Comparison of ENCODE assay signal across 23 cellular contexts in genomic region chr12:68418137-68418460, GRCh38.
DNase-seq lines count a peak whose midpoint lies in the region; ATAC-seq, FAIRE-seq and TF ChIP-seq lines count a peak whose summit lies in the region.
"Had no signal": no experiment of that assay in that cellular context is flagged by ENCODE, and none has a peak within 500 bp of the region (broad histone marks: within the 10 kb centered on the region; RNA-seq: fewer than 3 reads in every experiment).

No MANE protein-coding gene starts in this region.

- peaks cover 3% of the 10 kb centered on the region for H3K36me3 Mint-ChIP-seq in natural killer cell
- H3K36me3 Mint-ChIP-seq: CD4-positive, CD25-positive, alpha-beta regulatory T cell had no signal

- H3K9ac ChIP-seq in GM12878 (ENCODE audit: control insufficient read depth, insufficient read depth, low read length), result no peak overlapping the region
- H3K9ac ChIP-seq: BLaER1 treated with 17β-estradiol and CSF1 and Interleukin-3, amounts not matched to agents 10 nM and 100 nM had no signal

- no peaks in the 10 kb centered on the region for H3K4me1 ChIP-seq in GM12878 (ENCODE audit: control insufficient read depth, insufficient read depth, low read length)

- no peaks in the 10 kb centered on the region for H4K20me1 ChIP-seq in GM12878 (ENCODE audit: control insufficient read depth, insufficient read depth)
- H4K20me1 ChIP-seq: BLaER1 treated with 17β-estradiol and CSF1 and Interleukin-3, amounts not matched to agents 10 nM and 100 nM had no signal

- H3K27ac Mint-ChIP-seq in stimulated activated naive CD8-positive, alpha-beta T cell treated with anti-CD3 and anti-CD28 coated beads, Interleukin-15, amount 100 ng/mL, for 72 hours, result no peak overlapping the region
- H3K27ac Mint-ChIP-seq in natural killer cell, result peak overlapping the region; percentile 88 to 91
- H3K27ac Mint-ChIP-seq: GM23338 had no signal

- H3K79me2 ChIP-seq in GM12878 (ENCODE audit: control insufficient read depth, insufficient read depth, low read length), result no peaks in the 10 kb centered on the region

- RAD21 ChIA-PET in GM12878 (lab: Charles Lee; ENCODE audit: unreplicated experiment), result interaction anchor here (0.6 to 5.2 kb wide), 6 partner anchors 22 to 193 kb away, joined by 3 to 41 read pairs (median 3); partner anchors contain the start of gene RAP1B

- no peak overlapping the region for H2AFZ ChIP-seq in GM12878 (ENCODE audit: control insufficient read depth, low read depth, low read length)
- H2AFZ ChIP-seq: GM23338 had no signal

- no TSS peak for BruUV-seq in GM12878 (replicated peaks; lab: Mats Ljungman, UMichigan)

- ATAC-seq in stimulated activated naive CD8-positive, alpha-beta T cell treated with anti-CD3 and anti-CD28 coated beads, Interleukin-15, amount 100 ng/mL, for 72 hours, result peak; percentile 60
- ATAC-seq in stimulated activated naive CD8-positive, alpha-beta T cell treated with anti-CD3 and anti-CD28 coated beads, Interleukin-15, Interleukin-2, amounts not matched to agents 100 U/mL and 50 U/mL, for 24 hours, result no peak
- peak; percentile 12; the same call in 1 of the 3 replicates for ATAC-seq in GM12878
- peak; percentile 27 to 54 (median 48) for ATAC-seq in natural killer cell
- no peak for ATAC-seq in GM21367 (IDR thresholded peaks at IDR 0.05; ENCODE audit: unreplicated experiment)
- no peak for ATAC-seq in GM21360 (IDR thresholded peaks at IDR 0.05; ENCODE audit: unreplicated experiment)
- ATAC-seq: GM23338 had no signal

- no peak for TF ChIP-seq EP300 in GM12878 (IDR thresholded peaks at IDR 0.05; ENCODE audit: borderline replicate concordance in 1 of 2, control insufficient read depth in 1 of 2, low read depth in 2 of 2, low read length in 2 of 2)

- no peaks in the 10 kb centered on the region for H3K27me3 Mint-ChIP-seq in stimulated activated naive CD8-positive, alpha-beta T cell treated with anti-CD3 and anti-CD28 coated beads, Interleukin-15, amount 100 ng/mL, for 72 hours
- no peaks in the 10 kb centered on the region for H3K27me3 Mint-ChIP-seq in natural killer cell (ENCODE audit: low read depth in 2 of 2)
- H3K27me3 Mint-ChIP-seq: B cell; CD8-positive, alpha-beta memory T cell; IgD-negative memory B cell had no signal

- intact Hi-C loops in GM12878 (cut with micrococcal nuclease; ENCODE audit: unreplicated experiment), result no loop called here
- intact Hi-C loops in natural killer cell (cut with micrococcal nuclease), result loop anchor here (5.0 kb wide), 1 partner anchor 34 kb away; no protein-coding TSS in a partner anchor

- POLR2A ChIA-PET in GM12878 (lab: Charles Lee), result interaction anchor here (1.0 to 1.3 kb wide), 2 partner anchors 12 to 17 kb away, joined by 3 read pairs; no protein-coding TSS in a partner anchor

- no peaks in the 10 kb centered on the region for H3K9me3 Mint-ChIP-seq in stimulated activated naive CD8-positive, alpha-beta T cell treated with anti-CD3 and anti-CD28 coated beads, Interleukin-15, amount 100 ng/mL, for 72 hours
- peaks cover 0 to 2% of the 10 kb centered on the region in 2 donors for H3K9me3 Mint-ChIP-seq in natural killer cell
- H3K9me3 Mint-ChIP-seq: CD4-positive, CD25-positive, alpha-beta regulatory T cell; IgD-negative memory B cell had no signal

- H3K4me1 Mint-ChIP-seq in stimulated activated naive CD8-positive, alpha-beta T cell treated with anti-CD3 and anti-CD28 coated beads, Interleukin-15, amount 100 ng/mL, for 72 hours, result peaks cover 40% of the 10 kb centered on the region
- H3K4me1 Mint-ChIP-seq in natural killer cell, result peaks cover 58 to 71% of the 10 kb centered on the region in 2 donors

- CTCF ChIA-PET in GM12878 (lab: Yijun Ruan, JAX), result interaction anchor here (0.7 to 2.2 kb wide), 2 partner anchors 8 to 121 kb away, joined by 3 to 5 read pairs; no protein-coding TSS in a partner anchor

- no peak for TF ChIP-seq POLR2A in GM12878 (IDR thresholded peaks at IDR 0.05; ENCODE audit: low read depth, low read length)

- no peak overlapping the region for H3K4me2 ChIP-seq in GM12878 (ENCODE audit: control insufficient read depth, insufficient read depth)
- H3K4me2 ChIP-seq: GM23338 had no signal

- H3K4me3 Mint-ChIP-seq in stimulated activated naive CD8-positive, alpha-beta T cell treated with anti-CD3 and anti-CD28 coated beads, Interleukin-15, amount 100 ng/mL, for 72 hours, result no peak overlapping the region
- H3K4me3 Mint-ChIP-seq in natural killer cell, result peak overlapping the region; percentile 71
- H3K4me3 Mint-ChIP-seq: B cell; CD4-positive, CD25-positive, alpha-beta regulatory T cell; GM23338; IgD-negative memory B cell had no signal

- H3K27ac ChIP-seq in GM12878 (ENCODE audit: control insufficient read depth, insufficient read depth), result no peak overlapping the region
- H3K27ac ChIP-seq: BLaER1 treated with 17β-estradiol and CSF1 and Interleukin-3, amounts not matched to agents 10 nM and 100 nM had no signal

- in situ Hi-C loops in GM12878 (cut with MboI), result no loop called here

- no peaks in the 10 kb centered on the region for H3K9me3 ChIP-seq in GM12878 (replicated peaks; ENCODE audit: control insufficient read depth, insufficient read depth, low read length)

- no peak overlapping the region for H3K4me3 ChIP-seq in GM12878
- H3K4me3 ChIP-seq: BLaER1 treated with 17β-estradiol and CSF1 and Interleukin-3, amounts not matched to agents 10 nM and 100 nM; GM23338 had no signal

- no peak for DNase-seq in stimulated activated naive CD8-positive, alpha-beta T cell treated with anti-CD3 and anti-CD28 coated beads, Interleukin-15, amount 100 ng/mL, for 72 hours
- DNase-seq in stimulated activated naive CD8-positive, alpha-beta T cell treated with anti-CD3 and anti-CD28 coated beads, Interleukin-15, Interleukin-2, amounts not matched to agents 100 U/mL and 50 U/mL, for 24 hours, result no peak
- no peak for DNase-seq in GM12878 (ENCODE audit: low read depth, low spot score)
- DNase-seq in natural killer cell, result no peak
- no peak for DNase-seq in stimulated activated CD4-positive, alpha-beta T cell treated with anti-CD3 and anti-CD28 coated beads, Interleukin-4, amount 100 ng/mL, for 4 hours
- no peak for DNase-seq in inferior parietal cortex (ENCODE audit: extremely low spot score)
- DNase-seq: 8988T; CD4-positive, CD25-positive, alpha-beta regulatory T cell; CD8-positive, alpha-beta memory T cell; COR-L47; DMS 273 treated with DMSO at 0.1 percent for 48 hours; DMS53; DND-41 had no signal

- SMC1A ChIA-PET in GM12878 (lab: Charles Lee; ENCODE audit: uncharacterized antibody, unreplicated experiment), result interaction anchor here (1.1 to 7.0 kb wide), 3 partner anchors 20 to 202 kb away, joined by 3 to 81 read pairs (median 4); no protein-coding TSS in a partner anchor

- FAIRE-seq in GM12878 (lab: Jason Lieb, UNC), result no peak
- FAIRE-seq: GM12891, GM19239, H54, HTR-8/SVneo had no signal

- no peaks in the 10 kb centered on the region for H3K36me3 ChIP-seq in GM12878 (ENCODE audit: control insufficient read depth in 2 of 2, insufficient read depth in 2 of 2, low read length in 1 of 2)
- H3K36me3 ChIP-seq: BLaER1 treated with 17β-estradiol and CSF1 and Interleukin-3, amounts not matched to agents 10 nM and 100 nM had no signal

- TF ChIP-seq RAD21 in GM12878 (IDR thresholded peaks at IDR 0.05; ENCODE audit: insufficient read depth, low read depth, low read length), result no peak

- TF ChIP-seq CTCF in GM12878 (IDR thresholded peaks at IDR 0.05 in 2 of 3, conservative IDR thresholded peaks at IDR 0.05 in 1 of 3; ENCODE audit: control insufficient read depth in 2 of 3, extremely low read depth in 1 of 3, insufficient read depth in 1 of 3, low read depth in 3 of 3, low read length in 3 of 3) (no peak), natural killer cell (IDR thresholded peaks at IDR 0.05) (no peak)

- H3K27me3 ChIP-seq in GM12878 (replicated peaks in 1 of 2; ENCODE audit: control insufficient read depth in 2 of 2, insufficient read depth in 2 of 2, low read length in 1 of 2), result no peaks in the 10 kb centered on the region
- H3K27me3 ChIP-seq: BLaER1 treated with 17β-estradiol and CSF1 and Interleukin-3, amounts not matched to agents 10 nM and 100 nM had no signal

TF ChIP-seq in GM12878, 131 proteins besides CTCF, POLR2A, EP300 and RAD21 (continues in another document):
- TF ChIP-seq E4F1 (IDR thresholded peaks at IDR 0.05; ENCODE audit: borderline replicate concordance, partially characterized antibody), result no peak
- TF ChIP-seq KLF5 (IDR thresholded peaks at IDR 0.05; ENCODE audit: partially characterized antibody), result no peak
- no peak for TF ChIP-seq CHD1 (IDR thresholded peaks at IDR 0.05; ENCODE audit: low read depth, low read length)
- TF ChIP-seq POLR2AphosphoS5 (IDR thresholded peaks at IDR 0.05; ENCODE audit: low read length), result no peak
- TF ChIP-seq NR2C2 (IDR thresholded peaks at IDR 0.05; ENCODE audit: borderline replicate concordance, control insufficient read depth, insufficient read length, low read depth), result no peak
- TF ChIP-seq CREB1 (IDR thresholded peaks at IDR 0.05; ENCODE audit: low read depth), result no peak

Comparison
In these comparisons a context has a peak if more than half of its experiments do, and no peak if none do; other contexts are left out.
1. ATAC-seq: peak in stimulated activated naive CD8-positive, alpha-beta T cell treated with anti-CD3 and anti-CD28 coated beads, Interleukin-15, amount 100 ng/mL, for 72 hours (single experiment), GM12878 (single experiment) and natural killer cell (3 of 3); none in stimulated activated naive CD8-positive, alpha-beta T cell treated with anti-CD3 and anti-CD28 coated beads, Interleukin-15, Interleukin-2, amounts not matched to agents 100 U/mL and 50 U/mL, for 24 hours (single experiment), GM21367 (single experiment) and GM21360 (single experiment).
2. H3K27ac Mint-ChIP-seq: peak in natural killer cell (2 of 2); none in stimulated activated naive CD8-positive, alpha-beta T cell treated with anti-CD3 and anti-CD28 coated beads, Interleukin-15, amount 100 ng/mL, for 72 hours (0 of 2).